1 cellular context compared by ENCODE assay signal in genomic region chr5:160418561-160419457, GRCh38.
A peak's percentile ranks its signal among the peaks of the same experiment; 100 is the strongest.
TF ChIP-seq lines count a peak whose summit lies in the region.

TSS of gene SLU7 (minus strand) at chr5:160419081. CDS start at chr5:160415294, 3,787 bp downstream.

TF ChIP-seq in HepG2, 621 proteins besides CTCF, POLR2A, EP300 and RAD21 (continued from another document and continues in another):
- no peak for TF ChIP-seq ZNF704 (CRISPR knock-in tag; IDR thresholded peaks at IDR 0.05; ENCODE audit: borderline replicate concordance)
- no peak for TF ChIP-seq PRPF4 (IDR thresholded peaks at IDR 0.05; ENCODE audit: low read depth, low read length, poor library complexity, severe bottlenecking)
- TF ChIP-seq NR1H2 (CRISPR knock-in tag; IDR thresholded peaks at IDR 0.05; ENCODE audit: borderline replicate concordance, low read depth) = no peak
- no peak for TF ChIP-seq BCLAF1 (IDR thresholded peaks at IDR 0.05)
- no peak for TF ChIP-seq ZNF282 (IDR thresholded peaks at IDR 0.05; ENCODE audit: partially characterized antibody)
- TF ChIP-seq RFXANK (CRISPR knock-in tag; IDR thresholded peaks at IDR 0.05) = no peak
- no peak for TF ChIP-seq MEIS1 (CRISPR knock-in tag; IDR thresholded peaks at IDR 0.05; ENCODE audit: borderline replicate concordance)
- TF ChIP-seq ZSCAN30 (CRISPR knock-in tag; IDR thresholded peaks at IDR 0.05) = no peak
- no peak for TF ChIP-seq FOSL1 (CRISPR knock-in tag; IDR thresholded peaks at IDR 0.05; ENCODE audit: borderline replicate concordance)
- no peak for TF ChIP-seq ZNF207 (IDR thresholded peaks at IDR 0.05; ENCODE audit: borderline replicate concordance)
- TF ChIP-seq FUBP1 (CRISPR knock-in tag; IDR thresholded peaks at IDR 0.05; ENCODE audit: borderline replicate concordance) = no peak
- TF ChIP-seq ZNF564 (CRISPR knock-in tag; IDR thresholded peaks at IDR 0.05) = 0 out of 2 replicates have a peak, but pooled peaks have one; percentile 37
- no peak for TF ChIP-seq ZNF577 (CRISPR knock-in tag; IDR thresholded peaks at IDR 0.05; ENCODE audit: borderline replicate concordance, low read depth)
- no peak for TF ChIP-seq ATF5 (CRISPR knock-in tag; IDR thresholded peaks at IDR 0.05; ENCODE audit: low read depth)
- peak; percentile 68; the same call in 1 of the 2 replicates for TF ChIP-seq MXD1 (CRISPR knock-in tag; IDR thresholded peaks at IDR 0.05)
- TF ChIP-seq ZFP62 (CRISPR knock-in tag; IDR thresholded peaks at IDR 0.05) = no peak
- no peak for TF ChIP-seq ZNF329 (CRISPR knock-in tag; IDR thresholded peaks at IDR 0.05; ENCODE audit: low read depth)
- TF ChIP-seq TIGD3 (CRISPR knock-in tag; IDR thresholded peaks at IDR 0.05; ENCODE audit: borderline replicate concordance) = no peak
- no peak for TF ChIP-seq ZNF224 (CRISPR knock-in tag; IDR thresholded peaks at IDR 0.05)
- no peak for TF ChIP-seq RERE (CRISPR knock-in tag; IDR thresholded peaks at IDR 0.05; ENCODE audit: low read depth)
- no peak for TF ChIP-seq SNAPC4 (CRISPR knock-in tag; IDR thresholded peaks at IDR 0.05)
- TF ChIP-seq ZNF580 (CRISPR knock-in tag; IDR thresholded peaks at IDR 0.05; ENCODE audit: borderline replicate concordance, low read depth) = no peak
- no peak for TF ChIP-seq TOE1 (CRISPR knock-in tag; IDR thresholded peaks at IDR 0.05)
- no peak for TF ChIP-seq TERF1 (CRISPR knock-in tag; IDR thresholded peaks at IDR 0.05)
- TF ChIP-seq KDM5A (IDR thresholded peaks at IDR 0.05; ENCODE audit: borderline replicate concordance, low read length) = peak; percentile 81; the same call in 1 of the 2 replicates
- TF ChIP-seq SETDB1 (CRISPR knock-in tag; IDR thresholded peaks at IDR 0.05; ENCODE audit: borderline replicate concordance) = no peak
- no peak for TF ChIP-seq HOMEZ (CRISPR knock-in tag; IDR thresholded peaks at IDR 0.05; ENCODE audit: low read depth)
- no peak for TF ChIP-seq BORCS8-MEF2B (CRISPR knock-in tag; IDR thresholded peaks at IDR 0.05)
- no peak for TF ChIP-seq ZFP82 (CRISPR knock-in tag; IDR thresholded peaks at IDR 0.05; ENCODE audit: borderline replicate concordance)
- no peak for TF ChIP-seq U2AF1 (optimal IDR thresholded peaks at IDR 0.05; ENCODE audit: low read depth, low read length)
- TF ChIP-seq ELF3 (CRISPR knock-in tag; IDR thresholded peaks at IDR 0.05) = peak; percentile 59
- TF ChIP-seq NR2F2 (IDR thresholded peaks at IDR 0.05; ENCODE audit: borderline replicate concordance, low read depth) = no peak; the same call in 1 of the 2 replicates
- no peak for TF ChIP-seq SRY (CRISPR knock-in tag; IDR thresholded peaks at IDR 0.05)
